In the genomic region with DNA sequence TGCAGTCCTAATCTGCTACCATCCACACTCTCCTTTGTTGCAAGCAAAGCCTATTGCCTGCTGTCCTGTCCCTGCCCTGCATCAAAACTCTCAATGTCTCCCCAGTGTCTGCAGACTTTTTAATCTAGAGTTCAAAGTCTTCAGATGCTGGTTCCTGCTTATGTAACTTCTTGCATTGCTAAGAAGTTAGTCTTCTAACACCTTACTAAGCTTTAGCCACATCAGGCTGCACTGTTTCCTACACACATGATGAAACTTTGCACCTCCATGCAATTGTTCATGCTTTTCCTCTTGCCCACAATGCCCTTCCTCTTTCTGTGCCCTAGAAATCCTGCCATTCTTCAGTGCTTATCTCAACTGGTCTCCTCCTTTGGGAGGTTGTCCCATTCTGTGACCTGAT, we compare ENCODE assay signal across 1 cellular context.
TF ChIP-seq lines count a peak whose summit lies in the region.

No MANE protein-coding gene starts in this region.

TF ChIP-seq in HepG2, 621 proteins besides CTCF, POLR2A, EP300 and RAD21 (continued from another document):
- TF ChIP-seq, protein P1, sequence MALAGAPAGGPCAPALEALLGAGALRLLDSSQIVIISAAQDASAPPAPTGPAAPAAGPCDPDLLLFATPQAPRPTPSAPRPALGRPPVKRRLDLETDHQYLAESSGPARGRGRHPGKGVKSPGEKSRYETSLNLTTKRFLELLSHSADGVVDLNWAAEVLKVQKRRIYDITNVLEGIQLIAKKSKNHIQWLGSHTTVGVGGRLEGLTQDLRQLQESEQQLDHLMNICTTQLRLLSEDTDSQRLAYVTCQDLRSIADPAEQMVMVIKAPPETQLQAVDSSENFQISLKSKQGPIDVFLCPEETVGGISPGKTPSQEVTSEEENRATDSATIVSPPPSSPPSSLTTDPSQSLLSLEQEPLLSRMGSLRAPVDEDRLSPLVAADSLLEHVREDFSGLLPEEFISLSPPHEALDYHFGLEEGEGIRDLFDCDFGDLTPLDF (CRISPR knock-in tag; IDR thresholded peaks at IDR 0.05), result no peak
- TF ChIP-seq KLF6 (CRISPR knock-in tag; IDR thresholded peaks at IDR 0.05), result no peak
- TF ChIP-seq RAD51 (IDR thresholded peaks at IDR 0.05; ENCODE audit: borderline replicate concordance), result no peak
- TF ChIP-seq HDAC2 (CRISPR knock-in tag; IDR thresholded peaks at IDR 0.05), result no peak
- TF ChIP-seq NFKBIZ (CRISPR knock-in tag; IDR thresholded peaks at IDR 0.05), result no peak
- TF ChIP-seq, protein P2, sequence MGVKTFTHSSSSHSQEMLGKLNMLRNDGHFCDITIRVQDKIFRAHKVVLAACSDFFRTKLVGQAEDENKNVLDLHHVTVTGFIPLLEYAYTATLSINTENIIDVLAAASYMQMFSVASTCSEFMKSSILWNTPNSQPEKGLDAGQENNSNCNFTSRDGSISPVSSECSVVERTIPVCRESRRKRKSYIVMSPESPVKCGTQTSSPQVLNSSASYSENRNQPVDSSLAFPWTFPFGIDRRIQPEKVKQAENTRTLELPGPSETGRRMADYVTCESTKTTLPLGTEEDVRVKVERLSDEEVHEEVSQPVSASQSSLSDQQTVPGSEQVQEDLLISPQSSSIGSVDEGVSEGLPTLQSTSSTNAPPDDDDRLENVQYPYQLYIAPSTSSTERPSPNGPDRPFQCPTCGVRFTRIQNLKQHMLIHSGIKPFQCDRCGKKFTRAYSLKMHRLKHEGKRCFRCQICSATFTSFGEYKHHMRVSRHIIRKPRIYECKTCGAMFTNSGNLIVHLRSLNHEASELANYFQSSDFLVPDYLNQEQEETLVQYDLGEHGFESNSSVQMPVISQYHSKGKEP (CRISPR knock-in tag; IDR thresholded peaks at IDR 0.05), result no peak
- no peak for TF ChIP-seq TCF7 (IDR thresholded peaks at IDR 0.05; ENCODE audit: low read depth)
- no peak for TF ChIP-seq ZNF382 (CRISPR knock-in tag; IDR thresholded peaks at IDR 0.05; ENCODE audit: borderline replicate concordance)
- TF ChIP-seq, protein P3, sequence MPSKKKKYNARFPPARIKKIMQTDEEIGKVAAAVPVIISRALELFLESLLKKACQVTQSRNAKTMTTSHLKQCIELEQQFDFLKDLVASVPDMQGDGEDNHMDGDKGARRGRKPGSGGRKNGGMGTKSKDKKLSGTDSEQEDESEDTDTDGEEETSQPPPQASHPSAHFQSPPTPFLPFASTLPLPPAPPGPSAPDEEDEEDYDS (CRISPR knock-in tag; IDR thresholded peaks at IDR 0.05), result no peak
- TF ChIP-seq CENPX (CRISPR knock-in tag; IDR thresholded peaks at IDR 0.05), result no peak
- TF ChIP-seq, protein P4, sequence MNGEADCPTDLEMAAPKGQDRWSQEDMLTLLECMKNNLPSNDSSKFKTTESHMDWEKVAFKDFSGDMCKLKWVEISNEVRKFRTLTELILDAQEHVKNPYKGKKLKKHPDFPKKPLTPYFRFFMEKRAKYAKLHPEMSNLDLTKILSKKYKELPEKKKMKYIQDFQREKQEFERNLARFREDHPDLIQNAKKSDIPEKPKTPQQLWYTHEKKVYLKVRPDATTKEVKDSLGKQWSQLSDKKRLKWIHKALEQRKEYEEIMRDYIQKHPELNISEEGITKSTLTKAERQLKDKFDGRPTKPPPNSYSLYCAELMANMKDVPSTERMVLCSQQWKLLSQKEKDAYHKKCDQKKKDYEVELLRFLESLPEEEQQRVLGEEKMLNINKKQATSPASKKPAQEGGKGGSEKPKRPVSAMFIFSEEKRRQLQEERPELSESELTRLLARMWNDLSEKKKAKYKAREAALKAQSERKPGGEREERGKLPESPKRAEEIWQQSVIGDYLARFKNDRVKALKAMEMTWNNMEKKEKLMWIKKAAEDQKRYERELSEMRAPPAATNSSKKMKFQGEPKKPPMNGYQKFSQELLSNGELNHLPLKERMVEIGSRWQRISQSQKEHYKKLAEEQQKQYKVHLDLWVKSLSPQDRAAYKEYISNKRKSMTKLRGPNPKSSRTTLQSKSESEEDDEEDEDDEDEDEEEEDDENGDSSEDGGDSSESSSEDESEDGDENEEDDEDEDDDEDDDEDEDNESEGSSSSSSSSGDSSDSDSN (CRISPR knock-in tag; IDR thresholded peaks at IDR 0.05), result no peak
- no peak for TF ChIP-seq ZSCAN31 (CRISPR knock-in tag; IDR thresholded peaks at IDR 0.05; ENCODE audit: low read depth)
- TF ChIP-seq ZMYM3 (CRISPR knock-in tag; IDR thresholded peaks at IDR 0.05), result no peak
- no peak for TF ChIP-seq SALL1 (CRISPR knock-in tag; IDR thresholded peaks at IDR 0.05)
- no peak for TF ChIP-seq SNAPC2 (CRISPR knock-in tag; IDR thresholded peaks at IDR 0.05)
- TF ChIP-seq ZNF274 (CRISPR knock-in tag; IDR thresholded peaks at IDR 0.05), result no peak
- TF ChIP-seq ARID2 (CRISPR knock-in tag; IDR thresholded peaks at IDR 0.05; ENCODE audit: borderline replicate concordance), result no peak
